ENCODE assay signal across 15 cellular contexts in the genomic region with DNA sequence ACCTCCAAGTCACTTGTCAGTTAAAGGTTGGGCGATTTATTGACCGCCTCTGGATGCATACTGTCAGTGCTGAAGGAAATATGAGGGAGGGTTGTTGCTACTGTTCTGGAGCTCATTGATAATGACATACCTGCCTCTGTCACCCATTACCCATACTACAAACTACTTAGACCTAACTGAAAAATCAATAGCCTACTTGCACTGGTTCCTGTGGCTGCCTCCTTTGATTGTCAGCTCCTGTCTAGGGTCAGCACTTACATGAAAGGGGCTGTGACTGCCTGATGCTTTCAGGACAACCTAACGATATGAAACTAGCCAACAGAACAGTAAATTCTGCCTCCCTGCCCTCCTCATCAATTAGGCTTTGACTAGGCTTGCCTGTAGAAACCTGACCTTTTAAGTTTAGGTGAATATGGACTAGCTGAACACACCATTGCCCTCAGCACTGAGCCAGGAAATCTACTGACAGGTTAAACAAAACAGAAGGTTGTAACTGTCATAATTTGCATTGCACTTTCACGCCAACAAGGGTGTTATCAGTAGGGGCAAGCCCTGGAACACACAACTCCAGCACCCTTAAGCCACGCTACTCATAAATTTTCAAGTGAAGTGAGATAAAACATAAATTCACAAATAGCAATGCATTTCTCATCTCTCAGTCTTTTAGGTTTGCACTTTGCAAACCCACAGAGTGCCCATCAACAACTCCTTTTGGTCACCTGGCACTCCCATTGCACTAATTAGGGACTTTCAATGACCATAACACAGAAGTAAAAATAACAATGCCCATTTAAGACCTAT. TPM values are rescaled to one million over a fixed set of nuclear protein-coding genes. Genes with fewer than 3 reads are reported as not detected.
A peak's percentile ranks its signal among the peaks of the same experiment; 100 is the strongest.
DNase-seq lines count a peak whose midpoint lies in the region; ATAC-seq and TF ChIP-seq lines count a peak whose summit lies in the region.
"Had no signal": no experiment of that assay in that cellular context is flagged by ENCODE, and none has a peak within 500 bp of the region (broad histone marks: within the 10 kb centered on the region; RNA-seq: fewer than 3 reads in every experiment).

No MANE protein-coding gene starts in this region.

- no peaks in the 10 kb centered on the region for H3K4me1 ChIP-seq in hepatocyte (ENCODE audit: insufficient read depth)
- H3K4me1 ChIP-seq: Caco-2 had no signal

- no peaks in the 10 kb centered on the region for H3K79me2 ChIP-seq in hepatocyte

- no peaks in the 10 kb centered on the region for H3K27me3 ChIP-seq in hepatocyte
- H3K27me3 ChIP-seq: body of pancreas had no signal

- no peak for TF ChIP-seq CTCF in hepatocyte (IDR thresholded peaks at IDR 0.05; ENCODE audit: poor library complexity)

- ATAC-seq in GM21786 (IDR thresholded peaks at IDR 0.05; ENCODE audit: unreplicated experiment) = peak; percentile 45
- ATAC-seq in GM21360 (IDR thresholded peaks at IDR 0.05; ENCODE audit: unreplicated experiment) = no peak
- ATAC-seq: body of pancreas had no signal

- H3K4me2 ChIP-seq in hepatocyte = no peak overlapping the region

- no peaks in the 10 kb centered on the region for H4K20me1 ChIP-seq in hepatocyte (ENCODE audit: insufficient read depth, poor library complexity, severe bottlenecking)

- DNase-seq in activated CD4-positive, alpha-beta T cell treated with anti-CD3 and anti-CD28 coated beads, Interleukin-2, amount 10 ng/mL, durations not matched to agents 24 days and 14 days = no peak
- DNase-seq in activated CD4-positive, alpha-beta T cell treated with anti-CD3 and anti-CD28 coated beads, Interleukin-2, amount 50 U/mL, for 4 hours = no peak
- DNase-seq in activated naive CD8-positive, alpha-beta T cell treated with anti-CD3 and anti-CD28 coated beads for 36 hours = no peak
- DNase-seq in retina (peak; percentile 46), hepatocyte (ENCODE audit: low spot score) (no peak)
- DNase-seq in activated effector memory CD4-positive, alpha-beta T cell treated with Interleukin-2 at 50 U/mL for 16 hours = no peak
- DNase-seq: activated CD4-positive, alpha-beta T cell treated with anti-CD3 and anti-CD28 coated beads for 4 hours; body of pancreas; Caco-2; NCI-H446 treated with DMSO at 0.1 percent for 48 hours; nucleus accumbens had no signal

- peaks cover 9% of the 10 kb centered on the region for H3K4me1 Mint-ChIP-seq in activated CD4-positive, alpha-beta T cell treated with anti-CD3 and anti-CD28 coated beads, Interleukin-2, amount 10 ng/mL, durations not matched to agents 24 days and 14 days
- H3K4me1 Mint-ChIP-seq in activated naive CD8-positive, alpha-beta T cell treated with anti-CD3 and anti-CD28 coated beads for 36 hours = peaks cover 11% of the 10 kb centered on the region

- H3K36me3 ChIP-seq in hepatocyte (replicated peaks; ENCODE audit: insufficient read depth, low read depth) = no peaks in the 10 kb centered on the region

- peaks cover 3% of the 10 kb centered on the region for H3K36me3 Mint-ChIP-seq in activated CD4-positive, alpha-beta T cell treated with anti-CD3 and anti-CD28 coated beads, Interleukin-2, amount 10 ng/mL, durations not matched to agents 24 days and 14 days (ENCODE audit: low read depth)
- H3K36me3 Mint-ChIP-seq in activated naive CD8-positive, alpha-beta T cell treated with anti-CD3 and anti-CD28 coated beads for 36 hours = peaks cover 5% of the 10 kb centered on the region

- WGBS in hepatocyte (ENCODE audit: low lambda C conversion rate, missing lambda C conversion rate) = 72% methylated on average over 5 of the region's 5 CpGs

- intact Hi-C loops in activated CD4-positive, alpha-beta T cell treated with anti-CD3 and anti-CD28 coated beads, Interleukin-2, amount 10 ng/mL, durations not matched to agents 24 days and 14 days (cut with micrococcal nuclease) = loop anchor here (5.0 kb wide), 1 partner anchor 56 kb away; no protein-coding TSS in a partner anchor

- H3K27ac Mint-ChIP-seq in activated CD4-positive, alpha-beta T cell treated with anti-CD3 and anti-CD28 coated beads, Interleukin-2, amount 10 ng/mL, durations not matched to agents 24 days and 14 days = peak overlapping the region; percentile 9
- H3K27ac Mint-ChIP-seq in activated naive CD8-positive, alpha-beta T cell treated with anti-CD3 and anti-CD28 coated beads for 36 hours = peak overlapping the region; percentile 38
- H3K27ac Mint-ChIP-seq: activated T-helper 2 cell treated with anti-CD3 and anti-CD28 coated beads, Interferon-gamma antibody, Interleukin-2, Interleukin-4, amounts not matched to agents 10 μg/mL and 5 μg/mL and 100 μg/mL, durations not matched to agents 14 hours and 24 hours and 36 hours had no signal

- H2AFZ ChIP-seq in hepatocyte = no peak overlapping the region

- no peaks in the 10 kb centered on the region for H3K27me3 Mint-ChIP-seq in activated CD4-positive, alpha-beta T cell treated with anti-CD3 and anti-CD28 coated beads, Interleukin-2, amount 10 ng/mL, durations not matched to agents 24 days and 14 days
- H3K27me3 Mint-ChIP-seq in activated naive CD8-positive, alpha-beta T cell treated with anti-CD3 and anti-CD28 coated beads for 36 hours = no peaks in the 10 kb centered on the region

- no peak overlapping the region for H3K4me3 Mint-ChIP-seq in activated CD4-positive, alpha-beta T cell treated with anti-CD3 and anti-CD28 coated beads, Interleukin-2, amount 10 ng/mL, durations not matched to agents 24 days and 14 days
- H3K4me3 Mint-ChIP-seq in activated naive CD8-positive, alpha-beta T cell treated with anti-CD3 and anti-CD28 coated beads for 36 hours = no peak overlapping the region

- H3K9me3 ChIP-seq in hepatocyte (ENCODE audit: low read depth) = no peaks in the 10 kb centered on the region
- H3K9me3 ChIP-seq: body of pancreas, Caco-2 had no signal

- no peaks in the 10 kb centered on the region for H3K9me3 Mint-ChIP-seq in activated CD4-positive, alpha-beta T cell treated with anti-CD3 and anti-CD28 coated beads, Interleukin-2, amount 10 ng/mL, durations not matched to agents 24 days and 14 days
- no peaks in the 10 kb centered on the region for H3K9me3 Mint-ChIP-seq in activated naive CD8-positive, alpha-beta T cell treated with anti-CD3 and anti-CD28 coated beads for 36 hours
- H3K9me3 Mint-ChIP-seq: activated T-helper 2 cell treated with anti-CD3 and anti-CD28 coated beads, Interferon-gamma antibody, Interleukin-2, Interleukin-4, amounts not matched to agents 10 μg/mL and 5 μg/mL and 100 μg/mL, durations not matched to agents 14 hours and 24 hours and 36 hours had no signal

- H3K4me3 ChIP-seq in hepatocyte = no peak overlapping the region
- H3K4me3 ChIP-seq: body of pancreas had no signal

- no peaks in the 10 kb centered on the region for H3K9me2 ChIP-seq in hepatocyte (replicated peaks; ENCODE audit: insufficient read depth)

- H3K27ac ChIP-seq in hepatocyte = no peak overlapping the region
- H3K27ac ChIP-seq: body of pancreas had no signal

RNA-seq across cellular contexts. Expression of gene MAB21L2, which starts 9.0 kb away (rescaled TPM):
- total RNA-seq in activated CD4-positive, alpha-beta T cell treated with anti-CD3 and anti-CD28 coated beads, Interleukin-2, amount 10 ng/mL, durations not matched to agents 24 days and 14 days = not detected in 2 replicates
- total RNA-seq in activated naive CD8-positive, alpha-beta T cell treated with anti-CD3 and anti-CD28 coated beads for 36 hours = not detected
- total RNA-seq in hepatocyte = 3.0 and 6.4 TPM in 2 replicates
- 4.9 and 6.3 TPM in 2 replicates for polyA plus RNA-seq in hepatocyte
- total RNA-seq: activated T-helper 2 cell treated with anti-CD3 and anti-CD28 coated beads, Interferon-gamma antibody, Interleukin-2, Interleukin-4, amounts not matched to agents 10 μg/mL and 5 μg/mL and 100 μg/mL, durations not matched to agents 14 hours and 24 hours and 36 hours; Caco-2; HT1080 had no signal
